22 cellular contexts compared by ENCODE assay signal in the genomic region with DNA sequence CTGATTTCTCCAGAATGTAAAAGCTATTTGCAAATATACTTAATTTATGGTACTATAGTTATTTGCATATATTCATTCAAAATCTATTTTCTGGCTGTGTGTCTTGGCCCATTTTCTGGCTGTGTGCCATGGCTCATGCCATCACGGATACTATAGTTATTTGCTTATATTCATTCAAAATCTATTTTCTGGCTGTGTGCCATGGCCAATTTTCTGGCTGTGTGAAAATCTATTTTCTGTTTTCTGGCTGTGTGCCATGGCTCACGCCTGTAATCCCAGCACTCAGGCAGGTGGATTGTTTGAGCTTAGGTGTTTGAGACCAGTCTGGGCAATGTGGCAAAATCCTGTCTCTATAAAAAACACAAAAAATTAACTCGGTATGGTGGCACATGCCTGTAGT. TPM values are rescaled to one million over a fixed set of nuclear protein-coding genes. Genes with fewer than 3 reads are reported as not detected.
DNase-seq lines count a peak whose midpoint lies in the region; ATAC-seq lines count a peak whose summit lies in the region.
"Had no signal": no experiment of that assay in that cellular context is flagged by ENCODE, and none has a peak within 500 bp of the region (broad histone marks: within the 10 kb centered on the region; RNA-seq: fewer than 3 reads in every experiment).

No MANE protein-coding gene starts in this region.

- H3K4ac ChIP-seq in neuronal stem cell (ENCODE audit: low read length) = no peak overlapping the region

- H2BK120ac ChIP-seq in neuronal stem cell (ENCODE audit: low read depth, low read length) = no peak overlapping the region

- H3K4me1 ChIP-seq in neuronal stem cell (ENCODE audit: control insufficient read depth in 2 of 2, insufficient read depth in 1 of 2, low read depth in 1 of 2, low read length in 2 of 2) = peaks cover 0 to 10% of the 10 kb centered on the region in 2 donors
- H3K4me1 ChIP-seq: ascending aorta, BE2C had no signal

- no peak overlapping the region for H4K8ac ChIP-seq in neuronal stem cell (ENCODE audit: low read depth, low read length)

- H3K27me3 ChIP-seq in neuronal stem cell (ENCODE audit: control insufficient read depth in 3 of 3, insufficient read depth in 3 of 3, low read depth in 1 of 3, low read length in 3 of 3) = peaks cover 0 to 3% (median 0%) of the 10 kb centered on the region in 3 experiments
- H3K27me3 ChIP-seq: ascending aorta, BE2C, heart left ventricle, tibial nerve had no signal

- H3K4me3 ChIP-seq in neuronal stem cell (ENCODE audit: low read length in 2 of 2) = no peak overlapping the region
- H3K4me3 ChIP-seq: ascending aorta, heart left ventricle, tibial nerve had no signal

- H3K27ac ChIP-seq in neuronal stem cell (replicated peaks; ENCODE audit: low read length) = no peak overlapping the region
- H3K27ac ChIP-seq: ascending aorta, epithelial cell of prostate, heart left ventricle, RWPE1, tibial nerve had no signal

- H3K14ac ChIP-seq in neuronal stem cell (ENCODE audit: low read length) = no peak overlapping the region

- no peak for ATAC-seq in HG03139 (IDR thresholded peaks at IDR 0.05; ENCODE audit: unreplicated experiment)
- ATAC-seq: activated T-helper 17 cell treated with anti-CD3 and anti-CD28 coated beads, Interleukin-2, amount 50 U/mL, for 72 hours; heart left ventricle; left colon; naive thymus-derived CD8-positive, alpha-beta T cell; right cardiac atrium; stimulated activated naive CD8-positive, alpha-beta T cell treated with anti-CD3 and anti-CD28 coated beads, Interleukin-15, amount 100 ng/mL, for 72 hours had no signal

- H3K4me2 ChIP-seq in neuronal stem cell (ENCODE audit: insufficient read depth, low read length, poor library complexity, severe bottlenecking) = no peak overlapping the region

- H3K79me1 ChIP-seq in neuronal stem cell (ENCODE audit: low read depth, low read length) = no peaks in the 10 kb centered on the region

- no peak overlapping the region for H2BK12ac ChIP-seq in neuronal stem cell (ENCODE audit: low read length)

- peak overlapping the region; percentile 22 for H2AK5ac ChIP-seq in neuronal stem cell (ENCODE audit: low read depth, low read length)

- no peak overlapping the region for H2BK15ac ChIP-seq in neuronal stem cell (ENCODE audit: low read length)

- H3K18ac ChIP-seq in neuronal stem cell (ENCODE audit: low read length) = peak overlapping the region; percentile 62

- no CpG with 5 or more reads among the region's 3 CpGs for WGBS in neuronal stem cell (ENCODE audit: extremely low coverage in 2 of 2, insufficient read length in 2 of 2, insufficient replicate concordance in 1 of 2), 2 donors

- no peaks in the 10 kb centered on the region for H3K36me3 ChIP-seq in neuronal stem cell (replicated peaks in 1 of 2; ENCODE audit: control insufficient read depth in 2 of 2, insufficient read depth in 2 of 2, low read length in 2 of 2)
- H3K36me3 ChIP-seq: ascending aorta, BE2C, heart left ventricle, tibial nerve had no signal

- H3K9me3 ChIP-seq in neuronal stem cell (replicated peaks in 1 of 2; ENCODE audit: control insufficient read depth in 2 of 2, insufficient read depth in 1 of 2, low read depth in 1 of 2, low read length in 2 of 2) = peaks cover 1 to 2% of the 10 kb centered on the region in 2 donors
- H3K9me3 ChIP-seq: ascending aorta, BE2C, tibial nerve had no signal

- H4K91ac ChIP-seq in neuronal stem cell (ENCODE audit: low read depth, low read length, poor library complexity) = no peak overlapping the region

- H2AFZ ChIP-seq in neuronal stem cell (ENCODE audit: low read length) = no peak overlapping the region

- no peak overlapping the region for H3K23ac ChIP-seq in neuronal stem cell (ENCODE audit: low read depth, low read length, poor library complexity)

- H2BK5ac ChIP-seq in neuronal stem cell (ENCODE audit: low read length) = no peak overlapping the region

- no peak overlapping the region for H3K9ac ChIP-seq in neuronal stem cell (ENCODE audit: low read depth, low read length, poor library complexity)

- peak; percentile 32 for DNase-seq in NCI-H2196 (lab: John Stamatoyannopoulos, UW; ENCODE audit: unreplicated experiment)
- DNase-seq in NCI-H2196 treated with DMSO at 0.1 percent for 48 hours (lab: John Stamatoyannopoulos, UW; ENCODE audit: unreplicated experiment) = no peak
- DNase-seq in NCI-H146 treated with DMSO at 0.1 percent for 48 hours (lab: John Stamatoyannopoulos, UW; ENCODE audit: unreplicated experiment) = peak; percentile 19
- peak; percentile 39 to 59 for DNase-seq in NCI-H526 (lab: John Stamatoyannopoulos, UW)
- DNase-seq in neuronal stem cell (ENCODE audit: low spot score) = no peak
- DNase-seq in NCI-H187 (lab: John Stamatoyannopoulos, UW) = no peak
- no peak for DNase-seq in activated CD4-positive, alpha-beta T cell treated with anti-CD3 and anti-CD28 coated beads for 1 hour
- DNase-seq: BE2C; EL; H9; heart left ventricle; KBM-7; left colon; naive thymus-derived CD8-positive, alpha-beta T cell; right cardiac atrium; stimulated activated naive CD8-positive, alpha-beta T cell treated with anti-CD3 and anti-CD28 coated beads, Interleukin-15, amount 100 ng/mL, for 72 hours had no signal

RNA-seq across cellular contexts. Expression of gene RIPK1, which starts 28.9 kb away (rescaled TPM):
- polyA plus RNA-seq in neuronal stem cell (2013, experiment 1 of 2) = 4.6 TPM
- 4.5 TPM for polyA plus RNA-seq in neuronal stem cell (2013, experiment 2 of 2)

RNA-seq across cellular contexts. Expression of gene NQO2, which starts 39.7 kb away (rescaled TPM):
- 28.9 TPM for polyA plus RNA-seq in neuronal stem cell (2013, experiment 1 of 2)
- 28.0 TPM for polyA plus RNA-seq in neuronal stem cell (2013, experiment 2 of 2)

Comparison
In these comparisons a context has a peak if more than half of its experiments do, and no peak if none do; other contexts are left out.
1. DNase-seq: peak in NCI-H2196 (single experiment), NCI-H146 treated with DMSO at 0.1 percent for 48 hours (single experiment) and NCI-H526 (2 of 2); none in NCI-H2196 treated with DMSO at 0.1 percent for 48 hours (single experiment), neuronal stem cell (single experiment), NCI-H187 (0 of 2) and activated CD4-positive, alpha-beta T cell treated with anti-CD3 and anti-CD28 coated beads for 1 hour (single experiment).